ENCODE assay signal across 1 cellular context in genomic region chr18:31232779-31233424, GRCh38.
TF ChIP-seq lines count a peak whose summit lies in the region.

No MANE protein-coding gene starts in this region.

TF ChIP-seq in HepG2, 621 proteins besides CTCF, POLR2A, EP300 and RAD21 (continued from another document):
- no peak for TF ChIP-seq HINFP (CRISPR knock-in tag; IDR thresholded peaks at IDR 0.05; ENCODE audit: low read depth)
